Comparison of ENCODE assay signal across 28 cellular contexts in genomic region chr16:9116141-9116540, GRCh38. TPM values are rescaled to one million over a fixed set of nuclear protein-coding genes. Genes with fewer than 3 reads are reported as not detected.
DNase-seq lines count a peak whose midpoint lies in the region; ATAC-seq and TF ChIP-seq lines count a peak whose summit lies in the region.
"Had no signal": no experiment of that assay in that cellular context is flagged by ENCODE, and none has a peak within 500 bp of the region (broad histone marks: within the 10 kb centered on the region; RNA-seq: fewer than 3 reads in every experiment).

No MANE protein-coding gene starts in this region.

- no peaks in the 10 kb centered on the region for H3K9me3 ChIP-seq in CD8-positive, alpha-beta memory T cell (ENCODE audit: low read length)
- no peaks in the 10 kb centered on the region for H3K9me3 ChIP-seq in T-helper 17 cell (ENCODE audit: control insufficient read depth, low read length, poor library complexity, severe bottlenecking)
- no peaks in the 10 kb centered on the region for H3K9me3 ChIP-seq in body of pancreas
- H3K9me3 ChIP-seq: gastroesophageal sphincter, MG63, pancreas, uterus had no signal

- H3K4me1 ChIP-seq in CD8-positive, alpha-beta memory T cell (ENCODE audit: insufficient read depth, low read length): peaks cover 41% of the 10 kb centered on the region
- peaks cover 40% of the 10 kb centered on the region for H3K4me1 ChIP-seq in body of pancreas

- H3K9me3 Mint-ChIP-seq in activated CD4-positive, alpha-beta T cell treated with anti-CD3 and anti-CD28 coated beads, Interleukin-2, amount 10 ng/mL, durations not matched to agents 24 days and 14 days: no peaks in the 10 kb centered on the region
- H3K9me3 Mint-ChIP-seq in CD8-positive, alpha-beta memory T cell: no peaks in the 10 kb centered on the region
- H3K9me3 Mint-ChIP-seq in memory B cell: no peaks in the 10 kb centered on the region

- H3K27ac ChIP-seq in CD8-positive, alpha-beta memory T cell (ENCODE audit: low read depth, low read length): no peak overlapping the region
- no peak overlapping the region for H3K27ac ChIP-seq in body of pancreas
- H3K27ac ChIP-seq: dorsolateral prefrontal cortex, gastroesophageal sphincter, pancreas, uterus had no signal

- TF ChIP-seq POLR2A in body of pancreas (IDR thresholded peaks at IDR 0.05): no peak

- H3K4me3 Mint-ChIP-seq in activated CD4-positive, alpha-beta T cell treated with anti-CD3 and anti-CD28 coated beads, Interleukin-2, amount 10 ng/mL, durations not matched to agents 24 days and 14 days: no peak overlapping the region
- H3K4me3 Mint-ChIP-seq in CD8-positive, alpha-beta memory T cell: no peak overlapping the region
- H3K4me3 Mint-ChIP-seq in T-helper 17 cell: no peak overlapping the region
- no peak overlapping the region for H3K4me3 Mint-ChIP-seq in memory B cell

- peaks cover 44% of the 10 kb centered on the region for H3K4me1 Mint-ChIP-seq in activated CD4-positive, alpha-beta T cell treated with anti-CD3 and anti-CD28 coated beads, Interleukin-2, amount 10 ng/mL, durations not matched to agents 24 days and 14 days
- H3K4me1 Mint-ChIP-seq in CD8-positive, alpha-beta memory T cell: peaks cover 78 to 94% (median 89%) of the 10 kb centered on the region in 3 donors
- H3K4me1 Mint-ChIP-seq in T-helper 17 cell (peaks cover 53% of the 10 kb centered on the region), memory B cell (peaks cover 35% of the 10 kb centered on the region)

- ATAC-seq in T-helper 17 cell (no peak), memory B cell (ENCODE audit: low read depth) (no peak), body of pancreas (no peak)
- ATAC-seq: gastroesophageal sphincter; K562; pancreas; stimulated activated naive CD8-positive, alpha-beta T cell treated with anti-CD3 and anti-CD28 coated beads, Interleukin-15, Interleukin-2, amounts not matched to agents 100 U/mL and 50 U/mL, for 24 hours had no signal

- H3K4me3 ChIP-seq in CD8-positive, alpha-beta memory T cell (ENCODE audit: low read length): no peak overlapping the region
- no peak overlapping the region for H3K4me3 ChIP-seq in body of pancreas
- H3K4me3 ChIP-seq: dorsolateral prefrontal cortex, gastroesophageal sphincter, K562, MG63, pancreas, uterus had no signal

- WGBS in body of pancreas, 2 donors: 94 to 100% methylated on average over 2 of the region's 2 CpGs

- intact Hi-C loops in activated CD4-positive, alpha-beta T cell treated with anti-CD3 and anti-CD28 coated beads, Interleukin-2, amount 10 ng/mL, durations not matched to agents 24 days and 14 days (cut with micrococcal nuclease): no loop called here
- intact Hi-C loops in body of pancreas (cut with DNase I): no loop called here

- peaks cover 58% of the 10 kb centered on the region for H3K36me3 Mint-ChIP-seq in activated CD4-positive, alpha-beta T cell treated with anti-CD3 and anti-CD28 coated beads, Interleukin-2, amount 10 ng/mL, durations not matched to agents 24 days and 14 days (ENCODE audit: low read depth)
- peaks cover 0 to 92% (median 27%) of the 10 kb centered on the region in 3 donors for H3K36me3 Mint-ChIP-seq in CD8-positive, alpha-beta memory T cell
- H3K36me3 Mint-ChIP-seq in T-helper 17 cell (ENCODE audit: low read depth) (peaks cover 12% of the 10 kb centered on the region), memory B cell (peaks cover 26% of the 10 kb centered on the region)

- no peaks in the 10 kb centered on the region for H3K27me3 Mint-ChIP-seq in activated CD4-positive, alpha-beta T cell treated with anti-CD3 and anti-CD28 coated beads, Interleukin-2, amount 10 ng/mL, durations not matched to agents 24 days and 14 days
- no peaks in the 10 kb centered on the region for H3K27me3 Mint-ChIP-seq in CD8-positive, alpha-beta memory T cell
- no peaks in the 10 kb centered on the region for H3K27me3 Mint-ChIP-seq in T-helper 17 cell
- H3K27me3 Mint-ChIP-seq in memory B cell: no peaks in the 10 kb centered on the region

- CTCF ChIA-PET in CD8-positive, alpha-beta memory T cell (lab: Charles Lee): no interaction called here

- TF ChIP-seq CTCF in body of pancreas (IDR thresholded peaks at IDR 0.05): no peak

- peak overlapping the region; percentile 25 for H3K27ac Mint-ChIP-seq in activated CD4-positive, alpha-beta T cell treated with anti-CD3 and anti-CD28 coated beads, Interleukin-2, amount 10 ng/mL, durations not matched to agents 24 days and 14 days
- H3K27ac Mint-ChIP-seq in CD8-positive, alpha-beta memory T cell: peak overlapping the region in 6 of 8 donors; percentile 12 to 90 (median 60)
- H3K27ac Mint-ChIP-seq in T-helper 17 cell: peak overlapping the region; percentile 71
- H3K27ac Mint-ChIP-seq in memory B cell: peak overlapping the region; percentile 47

- H3K36me3 ChIP-seq in CD8-positive, alpha-beta memory T cell (ENCODE audit: insufficient read depth, low read length): peaks cover 13% of the 10 kb centered on the region
- H3K36me3 ChIP-seq in body of pancreas (replicated peaks in 1 of 2; ENCODE audit: insufficient read depth in 1 of 2, low read depth in 2 of 2): peaks cover 0 to 5% of the 10 kb centered on the region in 2 donors
- H3K36me3 ChIP-seq: uterus had no signal

- POLR2A ChIA-PET in CD8-positive, alpha-beta memory T cell (lab: Charles Lee): no interaction called here

- DNase-seq in activated CD4-positive, alpha-beta T cell treated with anti-CD3 and anti-CD28 coated beads, Interleukin-2, amount 10 ng/mL, durations not matched to agents 24 days and 14 days: no peak
- no peak for DNase-seq in activated CD4-positive, alpha-beta T cell treated with anti-CD3 and anti-CD28 coated beads, Interleukin-2, amount 50 U/mL, for 4 hours
- DNase-seq in CD8-positive, alpha-beta memory T cell: no peak
- DNase-seq in T-helper 17 cell (no peak), memory B cell (ENCODE audit: low spot score in 2 of 2) (no peak), KG1 (lab: John Stamatoyannopoulos, UW) (no peak), SHP77 (lab: John Stamatoyannopoulos, UW) (no peak), body of pancreas (no peak)
- DNase-seq: activated CD4-positive, CD25-positive, alpha-beta regulatory T cell; activated effector memory CD4-positive, alpha-beta T cell treated with anti-CD3 and anti-CD28 coated beads, Interleukin-2, amount 50 U/mL, for 16 hours; activated T-cell treated with anti-CD3 and anti-CD28 coated beads for 4 hours; DND-41; dorsolateral prefrontal cortex; GF-D8; left cardiac atrium; mammary epithelial cell; MG63; NCI-H1105; NCI-H187 treated with DMSO at 0.1 percent for 48 hours; NCI-H2171 treated with DMSO at 0.1 percent for 48 hours; NCI-H510A; pancreas; small intestine; stimulated activated naive CD8-positive, alpha-beta T cell treated with anti-CD3 and anti-CD28 coated beads, Interleukin-15, Interleukin-2, amounts not matched to agents 100 U/mL and 50 U/mL, for 24 hours; T-helper 1 cell; uterus had no signal

- H3K27me3 ChIP-seq in CD8-positive, alpha-beta memory T cell (ENCODE audit: insufficient read depth, low read length, poor library complexity, severe bottlenecking): no peaks in the 10 kb centered on the region
- H3K27me3 ChIP-seq in body of pancreas: no peaks in the 10 kb centered on the region
- H3K27me3 ChIP-seq: dorsolateral prefrontal cortex, gastroesophageal sphincter, MG63, pancreas, uterus had no signal

RNA-seq across cellular contexts. Expression of gene HAPSTR1, which starts 24.7 kb away (rescaled TPM):
- 53.4 and 54.2 TPM in 2 replicates for total RNA-seq in activated CD4-positive, alpha-beta T cell treated with anti-CD3 and anti-CD28 coated beads, Interleukin-2, amount 10 ng/mL, durations not matched to agents 24 days and 14 days
- total RNA-seq in CD8-positive, alpha-beta memory T cell: 10 to 100 TPM; 60.4 to 61.2 TPM
- 21.3 TPM for polyA plus RNA-seq in CD8-positive, alpha-beta memory T cell
- 100 to 1,000 TPM; 122 to 124 TPM for total RNA-seq in T-helper 17 cell
- 10 to 100 TPM; 31.9 to 32.6 TPM for total RNA-seq in body of pancreas
